In genomic region chr16:75464130-75464918, GRCh38 we compare ENCODE assay signal across 1 cellular context.
A peak's percentile ranks its signal among the peaks of the same experiment; 100 is the strongest.
TF ChIP-seq lines count a peak whose summit lies in the region.

Gene TMEM170A, minus strand, starts transcription at chr16:75464689. Its CDS starts 89 bp downstream, at chr16:75464600.

TF ChIP-seq in SK-N-SH, 30 proteins besides CTCF, POLR2A, EP300 and RAD21 (continued from another document):
- 0 out of 2 replicates have a peak, but pooled peaks have one; percentile 27 for TF ChIP-seq FOXJ3 (CRISPR knock-in tag; IDR thresholded peaks at IDR 0.05)
- no peak for TF ChIP-seq RFX5 (IDR thresholded peaks at IDR 0.05; ENCODE audit: low read length)
- no peak for TF ChIP-seq ZBTB33 (IDR thresholded peaks at IDR 0.05; ENCODE audit: borderline replicate concordance, low read depth)
